Comparison of ENCODE assay signal across 13 cellular contexts in genomic region chr1:81437649-81438048, GRCh38.
A peak's percentile ranks its signal among the peaks of the same experiment; 100 is the strongest.
DNase-seq lines count a peak whose midpoint lies in the region; ATAC-seq, FAIRE-seq and TF ChIP-seq lines count a peak whose summit lies in the region.
"Had no signal": no experiment of that assay in that cellular context is flagged by ENCODE, and none has a peak within 500 bp of the region (broad histone marks: within the 10 kb centered on the region; RNA-seq: fewer than 3 reads in every experiment).

No MANE protein-coding gene starts in this region.

- H4K20me1 ChIP-seq in MM.1S (ENCODE audit: insufficient read depth, low read length) = no peaks in the 10 kb centered on the region

- no peak overlapping the region for H3K9ac ChIP-seq in MM.1S (ENCODE audit: low read length)

- H3K36me3 Mint-ChIP-seq in activated CD4-positive, alpha-beta T cell treated with anti-CD3 and anti-CD28 coated beads, Interleukin-2, amount 10 ng/mL, durations not matched to agents 7 days and 5 days (ENCODE audit: low read depth) = no peaks in the 10 kb centered on the region
- H3K36me3 Mint-ChIP-seq: immature natural killer cell had no signal

- intact Hi-C loops in ovary (cut with DNase I) = no loop called here

- no peaks in the 10 kb centered on the region for H3K9me2 ChIP-seq in MM.1S (replicated peaks; ENCODE audit: insufficient read depth, low read length)

- H3K27me3 ChIP-seq in MM.1S (replicated peaks; ENCODE audit: insufficient read depth, low read length) = no peaks in the 10 kb centered on the region
- no peaks in the 10 kb centered on the region for H3K27me3 ChIP-seq in ovary

- no peaks in the 10 kb centered on the region for H3K9me3 Mint-ChIP-seq in activated CD4-positive, alpha-beta T cell treated with anti-CD3 and anti-CD28 coated beads, Interleukin-2, amount 10 ng/mL, durations not matched to agents 7 days and 5 days

- no peak overlapping the region for H3K4me3 Mint-ChIP-seq in activated CD4-positive, alpha-beta T cell treated with anti-CD3 and anti-CD28 coated beads, Interleukin-2, amount 10 ng/mL, durations not matched to agents 7 days and 5 days
- H3K4me3 Mint-ChIP-seq: immature natural killer cell had no signal

- whole genome bisulfite sequencing in ovary, 3 donors = 22 to 28% (median 26%) methylated on average over 3 of the region's 3 CpGs

- no peak overlapping the region for H3K27ac Mint-ChIP-seq in activated CD4-positive, alpha-beta T cell treated with anti-CD3 and anti-CD28 coated beads, Interleukin-2, amount 10 ng/mL, durations not matched to agents 7 days and 5 days
- H3K27ac Mint-ChIP-seq: immature natural killer cell had no signal

- H3K4me3 ChIP-seq in MM.1S (ENCODE audit: low read length) (no peak overlapping the region; the same call in 1 of the 2 replicates), ovary (no peak overlapping the region)

- H3K36me3 ChIP-seq in MM.1S (replicated peaks; ENCODE audit: insufficient read depth, low read length) (no peaks in the 10 kb centered on the region), ovary (no peaks in the 10 kb centered on the region)

- peak overlapping the region; percentile 57 for H3K4me2 ChIP-seq in MM.1S (ENCODE audit: low read depth, low read length)

- ATAC-seq in GM19372 (IDR thresholded peaks at IDR 0.05; ENCODE audit: low read depth, unreplicated experiment) = peak; percentile 73
- peak; percentile 63 for ATAC-seq in HG02884 (IDR thresholded peaks at IDR 0.05; ENCODE audit: unreplicated experiment)

- TF ChIP-seq CTCF in MM.1S (IDR thresholded peaks at IDR 0.05; ENCODE audit: low read length) (no peak), ovary (IDR thresholded peaks at IDR 0.05) (no peak)

- H2AFZ ChIP-seq in MM.1S (ENCODE audit: low read length) = no peak overlapping the region

- H3F3A ChIP-seq in MM.1S (ENCODE audit: insufficient read depth, low read length) = no peaks in the 10 kb centered on the region; the same call in 1 of the 2 replicates

- DNase-seq in GM12891 (ENCODE audit: insufficient read length, low spot score) (no peak), MM.1S (peak; percentile 67), ovary (no peak), OCI-M2 (lab: John Stamatoyannopoulos, UW; ENCODE audit: unreplicated experiment) (no peak), HUDEP-2 (lab: John Stamatoyannopoulos, UW; ENCODE audit: unreplicated experiment in 76 of 76) (no peak)
- DNase-seq in activated CD4-positive, alpha-beta T cell treated with anti-CD3 and anti-CD28 coated beads, Interleukin-2, amount 10 ng/mL, durations not matched to agents 7 days and 5 days = no peak
- DNase-seq: activated T-cell treated with anti-CD3 and anti-CD28 coated beads, Interleukin-2, amount 50 U/mL, for 1 hour; immature natural killer cell; NCI-H1436; occipital lobe; stimulated activated CD4-positive, alpha-beta T cell treated with anti-CD3 and anti-CD28 coated beads, Interleukin-4, amount 100 ng/mL, for 1 hour had no signal

- H3K4me1 Mint-ChIP-seq in activated CD4-positive, alpha-beta T cell treated with anti-CD3 and anti-CD28 coated beads, Interleukin-2, amount 10 ng/mL, durations not matched to agents 7 days and 5 days = no peaks in the 10 kb centered on the region
- H3K4me1 Mint-ChIP-seq: immature natural killer cell had no signal

- H3K9me3 ChIP-seq in MM.1S (replicated peaks; ENCODE audit: insufficient read depth, low read length) (no peaks in the 10 kb centered on the region), ovary (no peaks in the 10 kb centered on the region)

- TF ChIP-seq EP300 in ovary (IDR thresholded peaks at IDR 0.05) = no peak

- no peaks in the 10 kb centered on the region for H3K79me2 ChIP-seq in MM.1S (ENCODE audit: low read length)

- H3K27me3 Mint-ChIP-seq in activated CD4-positive, alpha-beta T cell treated with anti-CD3 and anti-CD28 coated beads, Interleukin-2, amount 10 ng/mL, durations not matched to agents 7 days and 5 days = no peaks in the 10 kb centered on the region

- H3K27ac ChIP-seq in MM.1S (ENCODE audit: low read length) = peak overlapping the region; percentile 2; the same call in 1 of the 2 replicates
- no peak overlapping the region for H3K27ac ChIP-seq in ovary

- POLR2A ChIA-PET in activated CD4-positive, alpha-beta T cell treated with anti-CD3 and anti-CD28 coated beads, Interleukin-2, amount 10 ng/mL, durations not matched to agents 7 days and 5 days (lab: Charles Lee) = no interaction called here

- FAIRE-seq in GM12891 (lab: Jason Lieb, UNC) = peak; percentile 75

- CTCF ChIA-PET in activated CD4-positive, alpha-beta T cell treated with anti-CD3 and anti-CD28 coated beads, Interleukin-2, amount 10 ng/mL, durations not matched to agents 7 days and 5 days (lab: Charles Lee) = interaction anchor here (0.6 to 1.1 kb wide), 2 partner anchors 252 to 828 kb away, joined by 4 read pairs; no protein-coding TSS in a partner anchor

- TF ChIP-seq POLR2A in GM12891 (IDR thresholded peaks at IDR 0.05; ENCODE audit: low read depth, low read length) = no peak
- TF ChIP-seq POLR2A in ovary (IDR thresholded peaks at IDR 0.05) = no peak

- peaks cover 11% of the 10 kb centered on the region for H3K4me1 ChIP-seq in MM.1S (ENCODE audit: low read length)
- peaks cover 2% of the 10 kb centered on the region for H3K4me1 ChIP-seq in ovary (ENCODE audit: insufficient read depth)

TF ChIP-seq in GM12891, 5 proteins besides CTCF, POLR2A, EP300 and RAD21:
- TF ChIP-seq PAX5 (IDR thresholded peaks at IDR 0.05; ENCODE audit: insufficient read depth, low read length, severe bottlenecking) (no peak), TAF1 (IDR thresholded peaks at IDR 0.05; ENCODE audit: low read depth, low read length) (no peak), SPI1 (IDR thresholded peaks at IDR 0.05; ENCODE audit: low read depth, low read length) (no peak), POU2F2 (IDR thresholded peaks at IDR 0.05; ENCODE audit: low read depth, low read length) (no peak), POLR2AphosphoS5 (IDR thresholded peaks at IDR 0.05; ENCODE audit: low read depth, low read length) (no peak)
